In genomic region chr22:23527971-23528740, GRCh38 we compare ENCODE assay signal across 16 cellular contexts. TPM values are rescaled to one million over a fixed set of nuclear protein-coding genes. Genes with fewer than 3 reads are reported as not detected.
DNase-seq lines count a peak whose midpoint lies in the region; ATAC-seq and TF ChIP-seq lines count a peak whose summit lies in the region.
"Had no signal": no experiment of that assay in that cellular context is flagged by ENCODE, and none has a peak within 500 bp of the region (broad histone marks: within the 10 kb centered on the region; RNA-seq: fewer than 3 reads in every experiment).

No MANE protein-coding gene starts in this region.

- 79 to 84% methylated on average over 19 of the region's 19 CpGs for WGBS in sigmoid colon, 2 donors

- no peaks in the 10 kb centered on the region for H3K36me3 ChIP-seq in sigmoid colon
- H3K36me3 ChIP-seq: heart right ventricle had no signal

- H3K27ac ChIP-seq in sigmoid colon = no peak overlapping the region
- H3K27ac ChIP-seq: heart right ventricle, PC-9 had no signal

- H3K9me3 Mint-ChIP-seq in activated T-helper 17 cell treated with anti-CD3 and anti-CD28 coated beads, Interleukin-2, amount 50 U/mL, for 72 hours = no peaks in the 10 kb centered on the region
- H3K9me3 Mint-ChIP-seq: activated naive CD4-positive, alpha-beta T cell treated with anti-CD3 and anti-CD28 coated beads, Interleukin-2, amount 10 ng/mL, durations not matched to agents 7 days and 5 days; T-cell had no signal

- H3K27me3 ChIP-seq in sigmoid colon = no peaks in the 10 kb centered on the region

- no peak for TF ChIP-seq EP300 in sigmoid colon (IDR thresholded peaks at IDR 0.05)

- no peak for ATAC-seq in activated T-helper 17 cell treated with anti-CD3 and anti-CD28 coated beads, Interleukin-2, amount 50 U/mL, for 72 hours (replicated peaks)
- ATAC-seq in Right ventricle myocardium inferior (no peak), HG03457 (IDR thresholded peaks at IDR 0.05; ENCODE audit: unreplicated experiment) (no peak)
- ATAC-seq: heart right ventricle, T-cell had no signal

- TF ChIP-seq CTCF in sigmoid colon (IDR thresholded peaks at IDR 0.05) = no peak

- no peak overlapping the region for H3K4me3 Mint-ChIP-seq in activated T-helper 17 cell treated with anti-CD3 and anti-CD28 coated beads, Interleukin-2, amount 50 U/mL, for 72 hours
- H3K4me3 Mint-ChIP-seq: activated naive CD4-positive, alpha-beta T cell treated with anti-CD3 and anti-CD28 coated beads, Interleukin-2, amount 10 ng/mL, durations not matched to agents 7 days and 5 days; T-cell had no signal

- H3K4me1 ChIP-seq in sigmoid colon = peaks cover 0 to 11% (median 3%) of the 10 kb centered on the region in 4 donors

- no peaks in the 10 kb centered on the region for H3K9me3 ChIP-seq in sigmoid colon
- H3K9me3 ChIP-seq: heart right ventricle had no signal

- H3K36me3 Mint-ChIP-seq in activated T-helper 17 cell treated with anti-CD3 and anti-CD28 coated beads, Interleukin-2, amount 50 U/mL, for 72 hours (ENCODE audit: low read depth) = no peaks in the 10 kb centered on the region
- H3K36me3 Mint-ChIP-seq: activated naive CD4-positive, alpha-beta T cell treated with anti-CD3 and anti-CD28 coated beads, Interleukin-2, amount 10 ng/mL, durations not matched to agents 7 days and 5 days; T-cell had no signal

- DNase-seq in KBM-7 (peak; percentile 64), RPMI8226 (peak; percentile 54), islet precursor cell (peak; percentile 43), sigmoid colon (peak; percentile 55), Right ventricle myocardium inferior (ENCODE audit: missing footprints) (no peak), dedifferentiated amniotic fluid mesenchymal stem cell (ENCODE audit: extremely low spot score) (no peak)
- DNase-seq: activated CD4-positive, CD25-positive, alpha-beta regulatory T cell treated with anti-CD3 and anti-CD28 coated beads, Interleukin-2, amount 50 U/mL, for 72 hours; activated naive CD4-positive, alpha-beta T cell treated with anti-CD3 and anti-CD28 coated beads, Interleukin-2, amount 10 ng/mL, durations not matched to agents 7 days and 5 days; DMS 273 treated with DMSO at 0.1 percent for 48 hours; heart right ventricle; NCI-H1694 treated with DMSO at 0.1 percent for 48 hours; NCI-H446 treated with DMSO at 0.1 percent for 48 hours; PC-9; T-cell had no signal

- H3K27ac Mint-ChIP-seq in activated T-helper 17 cell treated with anti-CD3 and anti-CD28 coated beads, Interleukin-2, amount 50 U/mL, for 72 hours = no peak overlapping the region
- H3K27ac Mint-ChIP-seq: activated naive CD4-positive, alpha-beta T cell treated with anti-CD3 and anti-CD28 coated beads, Interleukin-2, amount 10 ng/mL, durations not matched to agents 7 days and 5 days; T-cell had no signal

- in situ Hi-C loops in KBM-7 (cut with MboI; ENCODE audit: low pct_unique_long_range_greater_than_20kb, low sequenced_read_pairs) = no loop called here

- H3K27me3 Mint-ChIP-seq in activated T-helper 17 cell treated with anti-CD3 and anti-CD28 coated beads, Interleukin-2, amount 50 U/mL, for 72 hours = peaks cover 15% of the 10 kb centered on the region

- no peak overlapping the region for H3K4me3 ChIP-seq in sigmoid colon
- H3K4me3 ChIP-seq: heart right ventricle, PC-9 had no signal

- intact Hi-C loops in sigmoid colon (cut with DNase I) = loop anchor here (10.0 kb wide), 2 partner anchors 243 to 353 kb away; no protein-coding TSS in a partner anchor
- intact Hi-C loops in Right ventricle myocardium inferior (cut with DNase I) = loop anchor here (10.0 kb wide), 2 partner anchors 103 to 223 kb away; no protein-coding TSS in a partner anchor

- no peak for TF ChIP-seq POLR2A in sigmoid colon (IDR thresholded peaks at IDR 0.05)

- H3K4me1 Mint-ChIP-seq in activated T-helper 17 cell treated with anti-CD3 and anti-CD28 coated beads, Interleukin-2, amount 50 U/mL, for 72 hours = no peaks in the 10 kb centered on the region
- H3K4me1 Mint-ChIP-seq: activated naive CD4-positive, alpha-beta T cell treated with anti-CD3 and anti-CD28 coated beads, Interleukin-2, amount 10 ng/mL, durations not matched to agents 7 days and 5 days had no signal

RNA-seq across cellular contexts. Expression of gene IGLL1, which starts 51.9 kb away (rescaled TPM):
- total RNA-seq in sigmoid colon = not detected
- polyA plus RNA-seq in sigmoid colon = not detected
- total RNA-seq in activated T-helper 17 cell treated with anti-CD3 and anti-CD28 coated beads, Interleukin-2, amount 50 U/mL, for 72 hours = not detected
- total RNA-seq in Right ventricle myocardium inferior = not detected
- total RNA-seq: heart right ventricle, PC-9 had no signal
- polyA plus RNA-seq: heart right ventricle had no signal

Comparison
In these comparisons a context has a peak if more than half of its experiments do, and no peak if none do; other contexts are left out.
1. DNase-seq: peak in KBM-7 (single experiment), RPMI8226 (single experiment), islet precursor cell (single experiment) and sigmoid colon (single experiment); none in Right ventricle myocardium inferior (single experiment) and dedifferentiated amniotic fluid mesenchymal stem cell (single experiment).